ENCODE assay signal across 17 cellular contexts in genomic region chr12:94705656-94706055, GRCh38. TPM values are rescaled to one million over a fixed set of nuclear protein-coding genes. Genes with fewer than 3 reads are reported as not detected.
DNase-seq lines count a peak whose midpoint lies in the region; ATAC-seq and TF ChIP-seq lines count a peak whose summit lies in the region.
"Had no signal": no experiment of that assay in that cellular context is flagged by ENCODE, and none has a peak within 500 bp of the region (broad histone marks: within the 10 kb centered on the region; RNA-seq: fewer than 3 reads in every experiment).

No MANE protein-coding gene starts in this region.

- H3K4me1 Mint-ChIP-seq in H9, result peaks cover 0 to 3% of the 10 kb centered on the region in 2 experiments; a peak in 2 of 4 replicates

- no peaks in the 10 kb centered on the region for H3K23me2 ChIP-seq in H9 (ENCODE audit: insufficient read length, low read depth, low read length, poor library complexity, severe bottlenecking)

- no peaks in the 10 kb centered on the region for H4K20me1 ChIP-seq in OCI-LY3 (ENCODE audit: insufficient read depth, low read length)
- no peaks in the 10 kb centered on the region for H4K20me1 ChIP-seq in H9 (ENCODE audit: control insufficient read depth, insufficient read depth, insufficient read length)

- H4K91ac ChIP-seq in neuronal stem cell (ENCODE audit: low read depth, low read length, poor library complexity), result peak overlapping the region; percentile 7
- H4K91ac ChIP-seq in H9 (ENCODE audit: insufficient read length, low read depth, low read length), result no peak overlapping the region

- H3K14ac ChIP-seq in neuronal stem cell (ENCODE audit: low read length) (no peak overlapping the region), H9 (ENCODE audit: insufficient read depth, low read length) (no peak overlapping the region)

- ATAC-seq in GM18498 (IDR thresholded peaks at IDR 0.05; ENCODE audit: unreplicated experiment) (peak; percentile 4), heart right ventricle (no peak), GM21528 (IDR thresholded peaks at IDR 0.05; ENCODE audit: low FRiP score, unreplicated experiment) (no peak)

- peak overlapping the region; percentile 55 for H3K4me2 ChIP-seq in OCI-LY3 (ENCODE audit: low read length)
- no peak overlapping the region for H3K4me2 ChIP-seq in neuronal stem cell (ENCODE audit: insufficient read depth, low read length, poor library complexity, severe bottlenecking)
- H3K4me2 ChIP-seq in H9 (ENCODE audit: insufficient read depth, insufficient read length, low read length), result no peak overlapping the region

- H3K27me3 Mint-ChIP-seq in H9 (ENCODE audit: low read depth), result peaks cover 1% of the 10 kb centered on the region; the same call in 1 of the 2 replicates

- no peak overlapping the region for H2BK120ac ChIP-seq in neuronal stem cell (ENCODE audit: low read depth, low read length)
- H2BK120ac ChIP-seq in H9 (ENCODE audit: low read depth, low read length, poor library complexity, severe bottlenecking), result no peak overlapping the region

- TF ChIP-seq EP300 in esophagus muscularis mucosa (IDR thresholded peaks at IDR 0.05), result no peak
- TF ChIP-seq EP300 in suprapubic skin (IDR thresholded peaks at IDR 0.05), result no peak

- H3K27ac Mint-ChIP-seq in H9, result no peak overlapping the region

- no peak overlapping the region for H4K8ac ChIP-seq in neuronal stem cell (ENCODE audit: low read depth, low read length)
- H4K8ac ChIP-seq in H9 (replicated peaks; ENCODE audit: insufficient read length, low read depth, low read length), result no peak overlapping the region

- H4K5ac ChIP-seq in H9 (ENCODE audit: insufficient read length, low read depth, low read length), result no peak overlapping the region

- H2BK12ac ChIP-seq in neuronal stem cell (ENCODE audit: low read length) (no peak overlapping the region), H9 (ENCODE audit: insufficient read length, low read depth, low read length) (no peak overlapping the region)

- H3K79me2 ChIP-seq in OCI-LY3 (ENCODE audit: low read length) (no peaks in the 10 kb centered on the region; the same call in 1 of the 2 replicates), H9 (ENCODE audit: insufficient read depth, low read length) (no peaks in the 10 kb centered on the region)

- H3K4me1 ChIP-seq in OCI-LY3 (ENCODE audit: low read length), result peaks cover 30% of the 10 kb centered on the region
- H3K4me1 ChIP-seq in esophagus muscularis mucosa, result peaks cover 11 to 56% (median 44%) of the 10 kb centered on the region in 4 donors
- H3K4me1 ChIP-seq in neuronal stem cell (ENCODE audit: control insufficient read depth in 2 of 2, insufficient read depth in 1 of 2, low read depth in 1 of 2, low read length in 2 of 2), result no peaks in the 10 kb centered on the region
- peaks cover 20% of the 10 kb centered on the region for H3K4me1 ChIP-seq in suprapubic skin
- no peaks in the 10 kb centered on the region for H3K4me1 ChIP-seq in H9 (ENCODE audit: insufficient read depth, low read length)
- peaks cover 0 to 38% (median 18%) of the 10 kb centered on the region in 9 donors for H3K4me1 ChIP-seq in heart right ventricle

- H3K36me3 ChIP-seq in OCI-LY3 (replicated peaks; ENCODE audit: low read depth, low read length), result no peaks in the 10 kb centered on the region
- H3K36me3 ChIP-seq in esophagus muscularis mucosa, result no peaks in the 10 kb centered on the region
- no peaks in the 10 kb centered on the region for H3K36me3 ChIP-seq in neuronal stem cell (replicated peaks in 1 of 2; ENCODE audit: control insufficient read depth in 2 of 2, insufficient read depth in 2 of 2, low read length in 2 of 2)
- H3K36me3 ChIP-seq in suprapubic skin, result no peaks in the 10 kb centered on the region
- no peaks in the 10 kb centered on the region for H3K36me3 ChIP-seq in heart right ventricle
- H3K36me3 ChIP-seq: HAP-1 had no signal

- H3T11ph ChIP-seq in H9 (ENCODE audit: low read length), result no peak overlapping the region

- H3K4me3 ChIP-seq in OCI-LY3 (ENCODE audit: low read length) (peak overlapping the region; percentile 23; the same call in 1 of the 2 replicates), esophagus muscularis mucosa (no peak overlapping the region), neuronal stem cell (ENCODE audit: low read length in 2 of 2) (no peak overlapping the region), suprapubic skin (no peak overlapping the region), heart right ventricle (no peak overlapping the region)
- H3K4me3 ChIP-seq: HAP-1 had no signal

- no peak overlapping the region for H3K9ac ChIP-seq in OCI-LY3 (ENCODE audit: low read length)
- no peak overlapping the region for H3K9ac ChIP-seq in neuronal stem cell (ENCODE audit: low read depth, low read length, poor library complexity)
- no peak overlapping the region for H3K9ac ChIP-seq in H9 (ENCODE audit: extremely low read depth, insufficient read length, low read length)

- no peaks in the 10 kb centered on the region for H3K36me3 Mint-ChIP-seq in H9 (ENCODE audit: insufficient read depth in 1 of 3, low read depth in 3 of 3)

- H3K9me3 Mint-ChIP-seq in H9, result no peaks in the 10 kb centered on the region

- H2BK20ac ChIP-seq in H9 (ENCODE audit: low read depth, low read length, poor library complexity, severe bottlenecking), result no peak overlapping the region

- DNase-seq in esophagus muscularis mucosa (ENCODE audit: extremely low spot score), result no peak
- DNase-seq in neuronal stem cell (ENCODE audit: low spot score), result no peak
- DNase-seq in suprapubic skin (ENCODE audit: low spot score in 2 of 2), result no peak
- DNase-seq in H9, result no peak
- DNase-seq in heart right ventricle, result no peak
- DNase-seq: C1 segment of cervical spinal cord, DMS 273 treated with DMSO at 0.1 percent for 48 hours, IMR-90, MV-4-11, NCI-H1417 treated with DMSO at 0.1 percent for 48 hours, NCI-H2029, NCI-H774, SIG-M5 had no signal

- H3K18ac ChIP-seq in neuronal stem cell (ENCODE audit: low read length), result no peak overlapping the region
- H3K18ac ChIP-seq in H9 (ENCODE audit: insufficient read length, low read depth, low read length), result no peak overlapping the region

- no peaks in the 10 kb centered on the region for H3K79me1 ChIP-seq in neuronal stem cell (ENCODE audit: low read depth, low read length)
- H3K79me1 ChIP-seq in H9 (ENCODE audit: insufficient read depth, low read depth, low read length, poor library complexity, severe bottlenecking), result no peaks in the 10 kb centered on the region

- intact Hi-C loops in esophagus muscularis mucosa (cut with DNase I), result no loop called here
- intact Hi-C loops in heart right ventricle (cut with DNase I), result no loop called here

- H2AK5ac ChIP-seq in neuronal stem cell (ENCODE audit: low read depth, low read length), result no peak overlapping the region
- H2AK5ac ChIP-seq in H9 (ENCODE audit: insufficient read length, low read length), result no peak overlapping the region

- H3K23ac ChIP-seq in neuronal stem cell (ENCODE audit: low read depth, low read length, poor library complexity) (no peak overlapping the region), H9 (ENCODE audit: insufficient read length, low read depth, low read length) (no peak overlapping the region)

- no peak overlapping the region for H3K27ac ChIP-seq in OCI-LY3 (ENCODE audit: low read length)
- peak overlapping the region in 3 of 4 donors; percentile 42 to 55 (median 46) for H3K27ac ChIP-seq in esophagus muscularis mucosa (replicated peaks in 1 of 4)
- no peak overlapping the region for H3K27ac ChIP-seq in neuronal stem cell (replicated peaks; ENCODE audit: low read length)
- no peak overlapping the region for H3K27ac ChIP-seq in suprapubic skin
- no peak overlapping the region for H3K27ac ChIP-seq in H9 (ENCODE audit: insufficient read length, low read depth, low read length)
- H3K27ac ChIP-seq in heart right ventricle, result no peak overlapping the region

- H3K9me3 ChIP-seq in OCI-LY3 (ENCODE audit: insufficient read depth, low read length) (no peaks in the 10 kb centered on the region), esophagus muscularis mucosa (no peaks in the 10 kb centered on the region), neuronal stem cell (replicated peaks in 1 of 2; ENCODE audit: control insufficient read depth in 2 of 2, insufficient read depth in 1 of 2, low read depth in 1 of 2, low read length in 2 of 2) (no peaks in the 10 kb centered on the region), suprapubic skin (no peaks in the 10 kb centered on the region), H9 (ENCODE audit: control insufficient read depth, low read depth, low read length) (no peaks in the 10 kb centered on the region), heart right ventricle (no peaks in the 10 kb centered on the region)
- H3K9me3 ChIP-seq: HAP-1 had no signal

- TF ChIP-seq POLR2A in esophagus muscularis mucosa (IDR thresholded peaks at IDR 0.05; ENCODE audit: low read depth) (no peak), suprapubic skin (IDR thresholded peaks at IDR 0.05) (no peak)

- no peaks in the 10 kb centered on the region for H3K27me3 ChIP-seq in OCI-LY3 (ENCODE audit: low read depth, low read length)
- no peaks in the 10 kb centered on the region for H3K27me3 ChIP-seq in esophagus muscularis mucosa
- no peaks in the 10 kb centered on the region for H3K27me3 ChIP-seq in neuronal stem cell (ENCODE audit: control insufficient read depth in 3 of 3, insufficient read depth in 3 of 3, low read depth in 1 of 3, low read length in 3 of 3)
- H3K27me3 ChIP-seq in suprapubic skin, result no peaks in the 10 kb centered on the region
- H3K27me3 ChIP-seq in H9 (ENCODE audit: insufficient read depth, low read length), result no peaks in the 10 kb centered on the region
- no peaks in the 10 kb centered on the region for H3K27me3 ChIP-seq in heart right ventricle

- no peak overlapping the region for H3K4me3 Mint-ChIP-seq in H9

- WGBS in esophagus muscularis mucosa, result 82% methylated on average over 4 of the region's 4 CpGs
- no CpG with 5 or more reads among the region's 4 CpGs for WGBS in neuronal stem cell (ENCODE audit: extremely low coverage in 2 of 2, insufficient read length in 2 of 2, insufficient replicate concordance in 1 of 2), 2 donors
- WGBS in suprapubic skin, result 91% methylated on average over 4 of the region's 4 CpGs
- WGBS in H9 (ENCODE audit: extremely low coverage, insufficient read length, low lambda C conversion rate), result no CpG with 5 or more reads among the region's 4 CpGs
- WGBS in heart right ventricle, 2 donors, result 83 to 86% methylated on average over 4 of the region's 4 CpGs

- no peak overlapping the region for H3K4ac ChIP-seq in neuronal stem cell (ENCODE audit: low read length)
- H3K4ac ChIP-seq in H9 (ENCODE audit: low read depth, low read length), result no peak overlapping the region

- no peak overlapping the region for H2BK15ac ChIP-seq in neuronal stem cell (ENCODE audit: low read length)
- no peak overlapping the region for H2BK15ac ChIP-seq in H9 (ENCODE audit: low read depth, low read length)

- no peak overlapping the region for H3K56ac ChIP-seq in H9 (ENCODE audit: insufficient read length, low read depth, low read length)

- H2AFZ ChIP-seq in OCI-LY3 (ENCODE audit: low read depth, low read length) (no peak overlapping the region), neuronal stem cell (ENCODE audit: low read length) (no peak overlapping the region), H9 (ENCODE audit: low read length) (no peak overlapping the region)

- H2BK5ac ChIP-seq in neuronal stem cell (ENCODE audit: low read length) (no peak overlapping the region), H9 (ENCODE audit: insufficient read length, low read length) (no peak overlapping the region)

- TF ChIP-seq CTCF in OCI-LY3 (IDR thresholded peaks at IDR 0.05; ENCODE audit: low read depth, low read length), result no peak
- no peak for TF ChIP-seq CTCF in esophagus muscularis mucosa (IDR thresholded peaks at IDR 0.05)
- TF ChIP-seq CTCF in suprapubic skin (IDR thresholded peaks at IDR 0.05), result no peak
- TF ChIP-seq CTCF in H9 (conservative IDR thresholded peaks at IDR 0.05), result no peak
- no peak for TF ChIP-seq CTCF in heart right ventricle (IDR thresholded peaks at IDR 0.05)

RNA-seq across cellular contexts. Expression of gene TMCC3, which starts 55.3 kb away (rescaled TPM):
- total RNA-seq in esophagus muscularis mucosa, result 10 to 100 TPM; 17.0 to 30.5 (median 19.5) TPM
- polyA plus RNA-seq in neuronal stem cell (2013, experiment 1 of 2), result 5.9 TPM
- polyA plus RNA-seq in neuronal stem cell (2013, experiment 2 of 2), result 6.0 TPM
- 10 to 100 TPM; 11.2 to 18.1 (median 16.4) TPM for total RNA-seq in suprapubic skin
- 0.72 and 0.87 TPM in 2 replicates for total RNA-seq in H9 (2021)
- total RNA-seq in heart right ventricle, result 1 to 10 TPM; 1.3 to 7.3 (median 3.7) TPM
- 1 to 10 TPM in 1 of 2 donors, under 1 TPM in 1; 0.88 to 2.6 TPM for polyA plus RNA-seq in heart right ventricle

Comparison
In these comparisons a context has a peak if more than half of its experiments do, and no peak if none do; other contexts are left out.
1. H3K27ac ChIP-seq: peak in esophagus muscularis mucosa (3 of 4); none in OCI-LY3 (single experiment), neuronal stem cell (single experiment), suprapubic skin (single experiment), H9 (single experiment) and heart right ventricle (0 of 10).